8 cellular contexts compared by ENCODE assay signal in genomic region chr11:8099291-8099899, GRCh38. TPM values are rescaled to one million over a fixed set of nuclear protein-coding genes. Genes with fewer than 3 reads are reported as not detected.
DNase-seq lines count a peak whose midpoint lies in the region; ATAC-seq and TF ChIP-seq lines count a peak whose summit lies in the region.

No MANE protein-coding gene starts in this region.

- no peaks in the 10 kb centered on the region for H4K20me1 ChIP-seq in GM23248 (ENCODE audit: insufficient read depth)

- H3K4me3 Mint-ChIP-seq in activated CD4-positive, alpha-beta T cell treated with anti-CD3 and anti-CD28 coated beads, Interleukin-2, amount 10 ng/mL, durations not matched to agents 7 days and 5 days, result no peak overlapping the region

- peak overlapping the region; percentile 28; the same call in 1 of the 2 replicates for H2AFZ ChIP-seq in GM23248

- CTCF ChIA-PET in activated CD4-positive, alpha-beta T cell treated with anti-CD3 and anti-CD28 coated beads, Interleukin-2, amount 10 ng/mL, durations not matched to agents 7 days and 5 days (lab: Charles Lee), result interaction anchor here (1.1 to 3.9 kb wide), 11 partner anchors 9 to 113 kb away, joined by 4 to 29 read pairs (median 6); partner anchors contain the start of gene EIF3F

- in situ Hi-C loops in GM23248 (cut with MboI), result loop anchor here (5.0 kb wide), 1 partner anchor 92 kb away; no protein-coding TSS in a partner anchor

- no peaks in the 10 kb centered on the region for H3K9me3 ChIP-seq in GM23248 (ENCODE audit: low read depth)
- no peaks in the 10 kb centered on the region for H3K9me3 ChIP-seq in lower lobe of right lung

- no peaks in the 10 kb centered on the region for H3K9me2 ChIP-seq in GM23248 (ENCODE audit: insufficient read depth)

- DNase-seq in DMS79 (lab: John Stamatoyannopoulos, UW), result peak; percentile 22
- peak; percentile 76 for DNase-seq in GM23248
- peak; percentile 18 for DNase-seq in NCI-H2029 treated with DMSO at 0.1 percent for 48 hours (lab: John Stamatoyannopoulos, UW)
- DNase-seq in activated CD4-positive, alpha-beta T cell treated with anti-CD3 and anti-CD28 coated beads, Interleukin-2, amount 10 ng/mL, durations not matched to agents 7 days and 5 days, result peak; percentile 72
- DNase-seq in dedifferentiated amniotic fluid mesenchymal stem cell (ENCODE audit: extremely low spot score), result peak; percentile 79
- DNase-seq in lower lobe of right lung, result peak; percentile 72
- DNase-seq in stimulated activated CD8-positive, alpha-beta memory T cell treated with anti-CD3 and anti-CD28 coated beads, Interleukin-15, amount 100 ng/mL, for 24 hours (ENCODE audit: low read depth), result peak; percentile 50

- POLR2A ChIA-PET in activated CD4-positive, alpha-beta T cell treated with anti-CD3 and anti-CD28 coated beads, Interleukin-2, amount 10 ng/mL, durations not matched to agents 7 days and 5 days (lab: Charles Lee), result interaction anchor here (0.6 kb wide), 1 partner anchor 76 kb away, joined by 3 read pairs; no protein-coding TSS in a partner anchor

- TF ChIP-seq CTCF in lower lobe of right lung (IDR thresholded peaks at IDR 0.05), result peak; percentile 74

- no peaks in the 10 kb centered on the region for H3K79me2 ChIP-seq in GM23248 (ENCODE audit: insufficient read depth)

- H3K36me3 ChIP-seq in GM23248 (ENCODE audit: low read depth) (no peaks in the 10 kb centered on the region), lower lobe of right lung (peaks cover 26% of the 10 kb centered on the region)

- H3K4me3 ChIP-seq in GM23248, result no peak overlapping the region
- H3K4me3 ChIP-seq in lower lobe of right lung, result no peak overlapping the region

- H3K4me2 ChIP-seq in GM23248 (ENCODE audit: unreplicated experiment), result no peak overlapping the region

- H3K27ac Mint-ChIP-seq in activated CD4-positive, alpha-beta T cell treated with anti-CD3 and anti-CD28 coated beads, Interleukin-2, amount 10 ng/mL, durations not matched to agents 7 days and 5 days, result no peak overlapping the region

- H3F3A ChIP-seq in GM23248 (ENCODE audit: insufficient read depth), result peaks cover 21% of the 10 kb centered on the region

- WGBS in GM23248 (ENCODE audit: low coverage in 1 of 2, low lambda C conversion rate in 2 of 2, missing lambda C conversion rate in 2 of 2), 2 experiments, result 36 to 46% methylated on average over 3 of the region's 3 CpGs

- no peaks in the 10 kb centered on the region for H3K36me3 Mint-ChIP-seq in activated CD4-positive, alpha-beta T cell treated with anti-CD3 and anti-CD28 coated beads, Interleukin-2, amount 10 ng/mL, durations not matched to agents 7 days and 5 days (ENCODE audit: low read depth)

- H3K27me3 Mint-ChIP-seq in activated CD4-positive, alpha-beta T cell treated with anti-CD3 and anti-CD28 coated beads, Interleukin-2, amount 10 ng/mL, durations not matched to agents 7 days and 5 days, result no peaks in the 10 kb centered on the region

- ATAC-seq in lower lobe of right lung (peak; percentile 59 to 69), HG03108 (IDR thresholded peaks at IDR 0.05; ENCODE audit: unreplicated experiment) (no peak)

- H3K27me3 ChIP-seq in GM23248 (replicated peaks; ENCODE audit: insufficient read depth), result no peaks in the 10 kb centered on the region
- H3K27me3 ChIP-seq in lower lobe of right lung (ENCODE audit: low read depth), result no peaks in the 10 kb centered on the region

- H3K4me1 Mint-ChIP-seq in activated CD4-positive, alpha-beta T cell treated with anti-CD3 and anti-CD28 coated beads, Interleukin-2, amount 10 ng/mL, durations not matched to agents 7 days and 5 days, result no peaks in the 10 kb centered on the region

- peak overlapping the region; percentile 64 for H3K9ac ChIP-seq in GM23248

- H3K4me1 ChIP-seq in GM23248 (ENCODE audit: insufficient read depth) (peaks cover 20% of the 10 kb centered on the region), lower lobe of right lung (no peaks in the 10 kb centered on the region)

- intact Hi-C loops in lower lobe of right lung (cut with DNase I), result no loop called here

- H3K9me3 Mint-ChIP-seq in activated CD4-positive, alpha-beta T cell treated with anti-CD3 and anti-CD28 coated beads, Interleukin-2, amount 10 ng/mL, durations not matched to agents 7 days and 5 days, result no peaks in the 10 kb centered on the region

- H3K27ac ChIP-seq in GM23248 (peak overlapping the region; percentile 81), lower lobe of right lung (no peak overlapping the region)

RNA-seq across cellular contexts. Expression of gene TUB, which starts 18.4 kb away (rescaled TPM):
- 12.3 and 12.9 TPM in 2 replicates for total RNA-seq in GM23248 (2014; rRNA removed; shearing (Covaris generic))
- 3.3 and 3.8 TPM in 2 replicates for polyA plus RNA-seq in GM23248 (2016; fragmentation: Nextera tagmentation; extraction: Ambion mirVana)
- under 1 TPM; 0.08 to 0.12 TPM for total RNA-seq in activated CD4-positive, alpha-beta T cell treated with anti-CD3 and anti-CD28 coated beads, Interleukin-2, amount 10 ng/mL, durations not matched to agents 7 days and 5 days
- 5.2 TPM for total RNA-seq in lower lobe of right lung

Comparison
In these comparisons a context has a peak if more than half of its experiments do, and no peak if none do; other contexts are left out.
1. DNase-seq: peak in every context shown above with its lines; median percentile 79 in dedifferentiated amniotic fluid mesenchymal stem cell; 76 in GM23248; 72 in activated CD4-positive, alpha-beta T cell treated with anti-CD3 and anti-CD28 coated beads, Interleukin-2, amount 10 ng/mL, durations not matched to agents 7 days and 5 days; 72 in lower lobe of right lung; 50 in stimulated activated CD8-positive, alpha-beta memory T cell treated with anti-CD3 and anti-CD28 coated beads, Interleukin-15, amount 100 ng/mL, for 24 hours; 22 in DMS79; 18 in NCI-H2029 treated with DMSO at 0.1 percent for 48 hours.